8 cellular contexts compared by ENCODE assay signal in the genomic region with DNA sequence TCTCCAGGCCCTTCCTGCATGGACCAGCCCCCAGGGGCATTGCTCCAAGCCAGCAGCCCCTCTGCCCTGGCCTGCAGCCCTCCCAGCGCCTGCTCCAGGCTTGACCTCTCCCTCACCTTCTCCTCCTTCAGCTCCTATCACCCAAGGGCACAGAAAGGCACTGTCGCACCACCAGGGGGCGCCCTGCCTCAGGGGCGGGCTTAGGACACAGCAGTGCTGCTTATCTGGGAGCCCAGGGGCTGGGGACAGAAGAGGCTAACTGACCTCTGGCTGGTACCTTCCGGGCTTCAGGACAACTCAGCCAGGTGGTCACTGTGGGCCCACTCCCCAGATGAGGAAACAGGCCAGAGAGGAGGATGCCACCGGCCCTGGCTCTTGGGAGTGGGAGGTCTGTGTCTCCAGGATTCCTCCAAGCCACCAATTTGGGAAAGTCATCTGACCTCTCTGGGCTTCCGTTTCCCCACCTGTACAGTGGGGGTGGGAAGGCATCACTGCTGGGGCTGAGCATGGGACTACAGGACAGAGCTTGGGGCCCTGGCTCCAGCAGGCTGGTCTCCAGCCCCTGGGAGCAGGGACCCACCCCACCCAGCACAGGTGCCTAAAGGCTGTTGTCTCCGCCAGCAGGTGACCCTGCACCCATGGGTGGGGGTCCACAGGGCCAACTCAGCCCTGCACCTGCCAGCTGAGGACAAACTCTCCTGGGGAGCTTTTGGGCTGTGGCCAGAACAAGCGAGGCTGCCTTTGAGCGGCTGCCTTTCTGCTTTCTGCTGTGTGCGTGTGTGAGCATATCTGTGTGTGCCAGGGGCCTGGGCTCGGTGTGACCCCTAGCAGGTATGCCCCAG. TPM values are rescaled to one million over a fixed set of nuclear protein-coding genes. Genes with fewer than 3 reads are reported as not detected.
A peak's percentile ranks its signal among the peaks of the same experiment; 100 is the strongest.
DNase-seq lines count a peak whose midpoint lies in the region; ATAC-seq and TF ChIP-seq lines count a peak whose summit lies in the region.

No MANE protein-coding gene starts in this region.

- peak overlapping the region in 11 of 12 donors; percentile 53 to 95 (median 86) for H3K27ac ChIP-seq in heart left ventricle

- DNase-seq in AG09309 (ENCODE audit: low read depth) (no peak), GM20000 (ENCODE audit: low spot score) (peak; percentile 90), NCI-H146 (lab: John Stamatoyannopoulos, UW) (peak; percentile 89), T-helper 17 cell (peak; percentile 69 to 90 (median 82)), adipocyte (ENCODE audit: low read depth) (peak; percentile 92), heart left ventricle (peak; percentile 83 to 94 (median 87)), progenitor cell of endocrine pancreas (ENCODE audit: low spot score, unreplicated experiment) (peak; percentile 90), ureter (ENCODE audit: low spot score) (peak; percentile 89)

- TF ChIP-seq CTCF in AG09309 (IDR thresholded peaks at IDR 0.05; ENCODE audit: control insufficient read depth, insufficient read depth, low read depth, low read length, missing control alignments) (peak; percentile 98), GM20000 (IDR thresholded peaks at IDR 0.05; ENCODE audit: extremely low read depth, missing control alignments) (peak; percentile 99), heart left ventricle (IDR thresholded peaks at IDR 0.05) (peak; percentile 85 to 99 (median 96)), progenitor cell of endocrine pancreas (IDR thresholded peaks at IDR 0.05; ENCODE audit: unreplicated experiment) (peak; percentile 97)

- H3K4me1 ChIP-seq in adipocyte (ENCODE audit: control insufficient read depth, insufficient read depth, low read length) = peaks cover 30% of the 10 kb centered on the region
- peaks cover 15 to 71% (median 53%) of the 10 kb centered on the region in 12 donors for H3K4me1 ChIP-seq in heart left ventricle

- H3K27me3 Mint-ChIP-seq in T-helper 17 cell (no peaks in the 10 kb centered on the region), progenitor cell of endocrine pancreas (peaks cover 2% of the 10 kb centered on the region)

- H3K9ac ChIP-seq in adipocyte (ENCODE audit: low read length) = no peak overlapping the region

- H3K9me3 Mint-ChIP-seq in progenitor cell of endocrine pancreas (ENCODE audit: low read depth) = no peaks in the 10 kb centered on the region

- H3K4me1 Mint-ChIP-seq in T-helper 17 cell (peaks cover 18% of the 10 kb centered on the region), progenitor cell of endocrine pancreas (ENCODE audit: low read depth) (peaks cover 17% of the 10 kb centered on the region)

- H3K4me3 ChIP-seq in AG09309 (ENCODE audit: control insufficient read depth, low read depth, low read length) (no peak overlapping the region), adipocyte (ENCODE audit: low read length) (no peak overlapping the region), heart left ventricle (no peak overlapping the region)

- 25 to 35% (median 34%) methylated on average over 8 to 12 of the region's 12 CpGs for WGBS in heart left ventricle, 4 donors

- intact Hi-C loops in heart left ventricle (cut with DNase I) = loop anchor here (2.0 to 10.0 kb wide), 11 partner anchors 62 to 434 kb away; a partner anchor contains a TSS

- ATAC-seq in T-helper 17 cell (peak; percentile 49), heart left ventricle (peak; percentile 40 to 69 (median 53))

- H3K27me3 ChIP-seq in adipocyte (replicated peaks; ENCODE audit: control insufficient read depth, insufficient read depth, low read length) (no peaks in the 10 kb centered on the region), heart left ventricle (peaks cover 0 to 11% (median 0%) of the 10 kb centered on the region in 9 donors)

- H3K27ac Mint-ChIP-seq in T-helper 17 cell (no peak overlapping the region), progenitor cell of endocrine pancreas (no peak overlapping the region)

- no peak for TF ChIP-seq POLR2A in heart left ventricle (IDR thresholded peaks at IDR 0.05)

- H3K36me3 ChIP-seq in adipocyte (ENCODE audit: control insufficient read depth, insufficient read depth, low read length, severe bottlenecking) (no peaks in the 10 kb centered on the region), heart left ventricle (no peaks in the 10 kb centered on the region)

- H3K36me3 Mint-ChIP-seq in T-helper 17 cell (ENCODE audit: low read depth) (no peaks in the 10 kb centered on the region), progenitor cell of endocrine pancreas (ENCODE audit: insufficient read depth) (no peaks in the 10 kb centered on the region)

- no peaks in the 10 kb centered on the region for H3K9me3 ChIP-seq in T-helper 17 cell (ENCODE audit: control insufficient read depth, low read length, poor library complexity, severe bottlenecking)
- no peaks in the 10 kb centered on the region for H3K9me3 ChIP-seq in adipocyte (ENCODE audit: control insufficient read depth, low read length)
- H3K9me3 ChIP-seq in heart left ventricle = no peaks in the 10 kb centered on the region

- H3K4me3 Mint-ChIP-seq in T-helper 17 cell = peak overlapping the region; percentile 56
- peak overlapping the region; percentile 45 for H3K4me3 Mint-ChIP-seq in progenitor cell of endocrine pancreas (ENCODE audit: low read depth)

RNA-seq across cellular contexts. Expression of a gene that starts 25.5 kb away (rescaled TPM):
- 10 to 100 TPM; 43.4 to 47.1 TPM for total RNA-seq in T-helper 17 cell
- 1 to 10 TPM in 3 of 9 donors, under 1 TPM in 6; 0.27 to 5.3 (median 0.77) TPM for total RNA-seq in heart left ventricle
- under 1 TPM; 0.50 to 0.51 TPM for polyA plus RNA-seq in heart left ventricle
- 0.57 and 0.69 TPM in 2 replicates for total RNA-seq in progenitor cell of endocrine pancreas
- 1.5 TPM for total RNA-seq in ureter

Comparison
In these comparisons a context has a peak if more than half of its experiments do, and no peak if none do; other contexts are left out.
1. RNA of a gene that starts 25.5 kb away (total RNA-seq): 43.4 to 47.1 TPM in T-helper 17 cell; 1.5 TPM in ureter (single experiment), 0.27 to 5.3 TPM in heart left ventricle and 0.57 to 0.69 TPM in progenitor cell of endocrine pancreas; every median in the first group is over 4 times any median in the second.
2. Peak in every context shown above with its lines, with median percentiles within 50 percentile points of each other: CTCF ChIP-seq.